In genomic region chr4:40991908-40992307, GRCh38 we compare ENCODE assay signal across 1 cellular context.
TF ChIP-seq lines count a peak whose summit lies in the region.

No MANE protein-coding gene starts in this region.

TF ChIP-seq in GM12878, 131 proteins besides CTCF, POLR2A, EP300 and RAD21 (continued from another document and continues in another):
- no peak for TF ChIP-seq PRDM15 (CRISPR knock-in tag; IDR thresholded peaks at IDR 0.05)
- no peak for TF ChIP-seq NKRF (conservative IDR thresholded peaks at IDR 0.05)
- no peak for TF ChIP-seq TCF7 (IDR thresholded peaks at IDR 0.05; ENCODE audit: borderline replicate concordance)
- no peak for TF ChIP-seq RFX5 (IDR thresholded peaks at IDR 0.05; ENCODE audit: low read depth, low read length)
- TF ChIP-seq PML (IDR thresholded peaks at IDR 0.05; ENCODE audit: low read length) = peak; percentile 51; the same call in 1 of the 2 replicates
- TF ChIP-seq TBL1XR1 (IDR thresholded peaks at IDR 0.05; ENCODE audit: low read depth, low read length) = peak; percentile 87
- TF ChIP-seq NR2C1 (IDR thresholded peaks at IDR 0.05) = no peak
- no peak; the same call in 1 of the 2 replicates for TF ChIP-seq BCL11A (IDR thresholded peaks at IDR 0.05; ENCODE audit: low read depth, low read length)
- no peak for TF ChIP-seq JUND (IDR thresholded peaks at IDR 0.05; ENCODE audit: low read depth, low read length)
- no peak for TF ChIP-seq POLR2AphosphoS5 (IDR thresholded peaks at IDR 0.05; ENCODE audit: low read length)
- no peak for TF ChIP-seq IRF4 (IDR thresholded peaks at IDR 0.05; ENCODE audit: low read depth, low read length)
- TF ChIP-seq ZZZ3 (IDR thresholded peaks at IDR 0.05; ENCODE audit: control insufficient read depth, insufficient read length, low read depth) = no peak
- no peak for TF ChIP-seq MYB (IDR thresholded peaks at IDR 0.05; ENCODE audit: borderline replicate concordance, low read depth, low read length)
- no peak for TF ChIP-seq CBX3 (IDR thresholded peaks at IDR 0.05; ENCODE audit: borderline replicate concordance, low read depth)
- TF ChIP-seq CEBPZ (IDR thresholded peaks at IDR 0.05; ENCODE audit: low read depth, low read length) = no peak
- TF ChIP-seq RCOR1 (conservative IDR thresholded peaks at IDR 0.05; ENCODE audit: low read depth, low read length) = no peak
- TF ChIP-seq MXI1 (IDR thresholded peaks at IDR 0.05; ENCODE audit: low read depth, low read length) = peak; percentile 44; the same call in 1 of the 2 replicates
- TF ChIP-seq SIN3A (IDR thresholded peaks at IDR 0.05; ENCODE audit: low read depth, low read length) = no peak
- TF ChIP-seq MYC (IDR thresholded peaks at IDR 0.05; ENCODE audit: insufficient read depth, insufficient read length, insufficient replicate concordance, low read length, severe bottlenecking) = no peak
- TF ChIP-seq RELB (IDR thresholded peaks at IDR 0.05; ENCODE audit: low read depth) = no peak
- no peak for TF ChIP-seq CHD4 (IDR thresholded peaks at IDR 0.05)
- no peak for TF ChIP-seq IKZF1 (conservative IDR thresholded peaks at IDR 0.05)
- TF ChIP-seq PBX3 (IDR thresholded peaks at IDR 0.05; ENCODE audit: insufficient replicate concordance, low read depth, low read length) = no peak
- TF ChIP-seq SREBF1 (IDR thresholded peaks at IDR 0.05; ENCODE audit: low read length) = no peak
- no peak for TF ChIP-seq BMI1 (IDR thresholded peaks at IDR 0.05; ENCODE audit: borderline replicate concordance)
- no peak for TF ChIP-seq ZNF207 (IDR thresholded peaks at IDR 0.05; ENCODE audit: borderline replicate concordance)
- TF ChIP-seq SUPT20H (IDR thresholded peaks at IDR 0.05; ENCODE audit: borderline replicate concordance, control insufficient read depth, low read depth, low read length) = no peak
- no peak for TF ChIP-seq ZNF622 (IDR thresholded peaks at IDR 0.05)
- no peak for TF ChIP-seq YBX1 (IDR thresholded peaks at IDR 0.05)
- TF ChIP-seq ZNF274 (IDR thresholded peaks at IDR 0.05; ENCODE audit: insufficient read depth, insufficient read length) = no peak
- TF ChIP-seq FOXK2 (IDR thresholded peaks at IDR 0.05) = no peak
- TF ChIP-seq ASH2L (IDR thresholded peaks at IDR 0.05; ENCODE audit: borderline replicate concordance, low read depth) = no peak
- no peak for TF ChIP-seq PAX8 (IDR thresholded peaks at IDR 0.05)
- TF ChIP-seq MTA3 (IDR thresholded peaks at IDR 0.05; ENCODE audit: borderline replicate concordance, low read length) = peak; percentile 54; the same call in 1 of the 2 replicates
- TF ChIP-seq ATF2 (IDR thresholded peaks at IDR 0.05; ENCODE audit: low read length) = peak; percentile 83
- no peak for TF ChIP-seq ZSCAN29 (IDR thresholded peaks at IDR 0.05)
- no peak for TF ChIP-seq FOS (IDR thresholded peaks at IDR 0.05; ENCODE audit: borderline replicate concordance, extremely low read depth, insufficient read length)
- TF ChIP-seq DPF2 (IDR thresholded peaks at IDR 0.05) = no peak
- peak; percentile 63; the same call in 1 of the 2 replicates for TF ChIP-seq GABPA (IDR thresholded peaks at IDR 0.05; ENCODE audit: low read depth)
- TF ChIP-seq MAX (IDR thresholded peaks at IDR 0.05; ENCODE audit: low read depth, low read length) = 0 out of 2 replicates have a peak, but pooled peaks have one; percentile 16
- 0 out of 2 replicates have a peak, but pooled peaks have one; percentile 77 for TF ChIP-seq NBN (IDR thresholded peaks at IDR 0.05)
- no peak for TF ChIP-seq EED (IDR thresholded peaks at IDR 0.05; ENCODE audit: low read depth)
- no peak for TF ChIP-seq BRCA1 (IDR thresholded peaks at IDR 0.05; ENCODE audit: low read depth, low read length)
- TF ChIP-seq ZNF217 (IDR thresholded peaks at IDR 0.05) = no peak; the same call in 1 of the 2 replicates
- TF ChIP-seq HDAC2 (IDR thresholded peaks at IDR 0.05) = no peak
- TF ChIP-seq E2F8 (IDR thresholded peaks at IDR 0.05; ENCODE audit: low read depth, partially characterized antibody) = no peak
- TF ChIP-seq SMAD1 (IDR thresholded peaks at IDR 0.05; ENCODE audit: low read depth, partially characterized antibody) = no peak
